Comparison of ENCODE assay signal across 8 cellular contexts in the genomic region with DNA sequence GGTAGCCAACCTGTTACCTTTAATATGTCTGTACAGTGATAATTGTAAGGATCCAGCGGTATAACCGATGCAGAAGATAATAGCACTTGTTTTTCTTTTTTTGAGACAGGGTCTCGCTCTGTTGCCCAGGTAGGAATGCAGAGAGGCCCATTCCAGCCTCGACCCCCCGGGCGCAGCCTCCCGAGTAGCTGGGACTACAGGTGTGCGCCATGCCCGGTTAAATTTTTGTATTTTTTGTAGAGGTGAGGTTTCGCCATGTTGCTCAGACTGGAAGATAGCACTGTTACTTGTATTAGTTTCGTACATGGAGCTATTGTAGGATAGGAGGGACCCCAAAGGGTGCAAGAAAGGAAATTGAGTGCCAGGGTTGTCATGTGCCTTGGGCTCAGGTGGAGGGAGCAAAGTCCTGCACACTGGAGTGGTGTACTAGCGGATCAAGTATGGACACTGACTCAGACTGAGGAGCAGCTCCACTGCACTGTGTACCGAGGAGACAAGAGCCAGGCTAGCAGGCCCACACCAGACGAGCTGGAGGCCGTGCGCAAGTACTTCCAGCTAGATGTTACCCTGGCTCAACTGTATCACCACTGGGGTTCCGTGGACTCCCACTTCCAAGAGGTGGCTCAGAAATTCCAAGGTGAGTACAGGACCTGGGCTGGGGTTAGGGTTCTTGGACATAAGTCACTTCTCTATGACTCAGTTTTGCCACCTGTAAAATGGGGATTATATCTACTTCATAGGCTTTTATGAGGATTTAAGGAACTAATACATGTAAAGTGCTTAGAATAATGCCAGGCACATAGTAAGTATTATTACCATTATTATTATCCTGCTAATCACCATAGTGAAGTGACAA. TPM values are rescaled to one million over a fixed set of nuclear protein-coding genes. Genes with fewer than 3 reads are reported as not detected.
DNase-seq lines count a peak whose midpoint lies in the region; ATAC-seq and TF ChIP-seq lines count a peak whose summit lies in the region.

No MANE protein-coding gene starts in this region.

- peak overlapping the region; percentile 76 for H3K4me3 ChIP-seq in iPS-15b (ENCODE audit: low read depth, low read length)
- H3K4me3 ChIP-seq in spleen = peak overlapping the region; percentile 46 to 86 (median 69)

- CTCF ChIA-PET in activated CD8-positive, alpha-beta T cell treated with anti-CD3 and anti-CD28 coated beads, Interleukin-2, amount 10 ng/mL, durations not matched to agents 7 days and 5 days (lab: Charles Lee) = interaction anchor here (1.0 to 2.3 kb wide), 2 partner anchors 24 to 181 kb away, joined by 4 to 8 read pairs; no protein-coding TSS in a partner anchor

- peak overlapping the region; percentile 95 for H3K4me3 Mint-ChIP-seq in activated naive CD4-positive, alpha-beta T cell treated with anti-CD3 and anti-CD28 coated beads, Interleukin-2, amount 50 U/mL, for 24 hours
- H3K4me3 Mint-ChIP-seq in activated CD8-positive, alpha-beta T cell treated with anti-CD3 and anti-CD28 coated beads, Interleukin-2, amount 10 ng/mL, durations not matched to agents 7 days and 5 days = peak overlapping the region; percentile 98

- no peaks in the 10 kb centered on the region for H3K27me3 Mint-ChIP-seq in activated naive CD4-positive, alpha-beta T cell treated with anti-CD3 and anti-CD28 coated beads, Interleukin-2, amount 50 U/mL, for 24 hours
- no peaks in the 10 kb centered on the region for H3K27me3 Mint-ChIP-seq in activated CD8-positive, alpha-beta T cell treated with anti-CD3 and anti-CD28 coated beads, Interleukin-2, amount 10 ng/mL, durations not matched to agents 7 days and 5 days (ENCODE audit: low read depth)

- no peak overlapping the region for H3K9ac ChIP-seq in iPS-15b (ENCODE audit: low read depth, low read length)

- H3K4me1 ChIP-seq in iPS-15b (ENCODE audit: control insufficient read depth, insufficient read depth, low read length) (no peaks in the 10 kb centered on the region), spleen (peaks cover 20 to 72% (median 52%) of the 10 kb centered on the region in 6 donors)

- H3K36me3 ChIP-seq in iPS-15b (ENCODE audit: control insufficient read depth, insufficient read depth, low read length) (peaks cover 34% of the 10 kb centered on the region), spleen (peaks cover 0 to 75% (median 41%) of the 10 kb centered on the region in 6 donors)

- no peaks in the 10 kb centered on the region for H3K9me3 ChIP-seq in iPS-15b (ENCODE audit: control insufficient read depth, insufficient read depth, low read length)
- no peaks in the 10 kb centered on the region for H3K9me3 ChIP-seq in spleen

- peak overlapping the region; percentile 64 to 97 (median 94) for H3K27ac ChIP-seq in spleen

- no peaks in the 10 kb centered on the region for H3K9me3 Mint-ChIP-seq in activated naive CD4-positive, alpha-beta T cell treated with anti-CD3 and anti-CD28 coated beads, Interleukin-2, amount 50 U/mL, for 24 hours
- no peaks in the 10 kb centered on the region for H3K9me3 Mint-ChIP-seq in activated CD8-positive, alpha-beta T cell treated with anti-CD3 and anti-CD28 coated beads, Interleukin-2, amount 10 ng/mL, durations not matched to agents 7 days and 5 days (ENCODE audit: insufficient read depth)

- TF ChIP-seq POLR2A in spleen (IDR thresholded peaks at IDR 0.05) = no peak

- no peak for DNase-seq in activated naive CD4-positive, alpha-beta T cell treated with Interleukin-2 at 50 U/mL for 16 hours
- DNase-seq in activated CD8-positive, alpha-beta T cell treated with anti-CD3 and anti-CD28 coated beads, Interleukin-2, amount 10 ng/mL, durations not matched to agents 7 days and 5 days = no peak
- DNase-seq in spleen (no peak), hippocampal formation (lab: John Stamatoyannopoulos, UW) (no peak)
- no peak for DNase-seq in activated CD4-positive, CD25-positive, alpha-beta regulatory T cell treated with anti-CD3 and anti-CD28 coated beads, Interleukin-2, amount 50 U/mL, for 72 hours

- H3K4me1 Mint-ChIP-seq in activated naive CD4-positive, alpha-beta T cell treated with anti-CD3 and anti-CD28 coated beads, Interleukin-2, amount 50 U/mL, for 24 hours = peaks cover 49% of the 10 kb centered on the region
- peaks cover 72% of the 10 kb centered on the region for H3K4me1 Mint-ChIP-seq in activated CD8-positive, alpha-beta T cell treated with anti-CD3 and anti-CD28 coated beads, Interleukin-2, amount 10 ng/mL, durations not matched to agents 7 days and 5 days (ENCODE audit: low read depth)

- H3K27me3 ChIP-seq in iPS-15b (ENCODE audit: control insufficient read depth, insufficient read depth, low read length) = no peaks in the 10 kb centered on the region
- H3K27me3 ChIP-seq in spleen (replicated peaks in 1 of 7) = no peaks in the 10 kb centered on the region

- no peak for TF ChIP-seq CTCF in spleen (IDR thresholded peaks at IDR 0.05 in 8 of 11, conservative IDR thresholded peaks at IDR 0.05 in 3 of 11)

- ATAC-seq in activated CD8-positive, alpha-beta T cell treated with anti-CD3 and anti-CD28 coated beads, Interleukin-2, amount 10 ng/mL, durations not matched to agents 7 days and 5 days = no peak
- no peak for ATAC-seq in HG02571 (IDR thresholded peaks at IDR 0.05; ENCODE audit: unreplicated experiment)

- 39 to 51% (median 46%) methylated on average over 17 of the region's 17 CpGs for WGBS in spleen, 5 donors

- POLR2A ChIA-PET in activated CD8-positive, alpha-beta T cell treated with anti-CD3 and anti-CD28 coated beads, Interleukin-2, amount 10 ng/mL, durations not matched to agents 7 days and 5 days (lab: Charles Lee) = interaction anchor here (1.0 to 4.4 kb wide), 5 partner anchors 9 to 58 kb away, joined by 4 to 29 read pairs (median 4); a partner anchor contains a TSS

- peak overlapping the region; percentile 88 for H3K27ac Mint-ChIP-seq in activated naive CD4-positive, alpha-beta T cell treated with anti-CD3 and anti-CD28 coated beads, Interleukin-2, amount 50 U/mL, for 24 hours
- H3K27ac Mint-ChIP-seq in activated CD8-positive, alpha-beta T cell treated with anti-CD3 and anti-CD28 coated beads, Interleukin-2, amount 10 ng/mL, durations not matched to agents 7 days and 5 days = peak overlapping the region; percentile 95

- intact Hi-C loops in spleen (cut with DNase I; ENCODE audit: low total_unique reads) = no loop called here

- H3K36me3 Mint-ChIP-seq in activated naive CD4-positive, alpha-beta T cell treated with anti-CD3 and anti-CD28 coated beads, Interleukin-2, amount 50 U/mL, for 24 hours = peaks cover 5% of the 10 kb centered on the region
- peaks cover 83% of the 10 kb centered on the region for H3K36me3 Mint-ChIP-seq in activated CD8-positive, alpha-beta T cell treated with anti-CD3 and anti-CD28 coated beads, Interleukin-2, amount 10 ng/mL, durations not matched to agents 7 days and 5 days (ENCODE audit: low read depth)

RNA-seq across cellular contexts. Expression of a gene that starts 1.0 kb away (rescaled TPM):
- 10 to 100 TPM; 36.9 to 37.7 TPM for total RNA-seq in activated CD8-positive, alpha-beta T cell treated with anti-CD3 and anti-CD28 coated beads, Interleukin-2, amount 10 ng/mL, durations not matched to agents 7 days and 5 days
- total RNA-seq in spleen = 10 to 100 TPM; 22.0 to 34.5 (median 28.1) TPM
- polyA plus RNA-seq in spleen = 10 to 100 TPM in 2 of 3 donors, 1 to 10 TPM in 1; 9.3 to 16.7 (median 15.9) TPM

RNA-seq across cellular contexts. Expression of a gene that starts 19.0 kb away (rescaled TPM):
- total RNA-seq in activated CD8-positive, alpha-beta T cell treated with anti-CD3 and anti-CD28 coated beads, Interleukin-2, amount 10 ng/mL, durations not matched to agents 7 days and 5 days = 10 to 100 TPM; 33.5 to 35.7 TPM
- total RNA-seq in spleen = 10 to 100 TPM; 10.1 to 30.5 (median 22.6) TPM
- 10 to 100 TPM; 14.5 to 29.8 (median 28.2) TPM for polyA plus RNA-seq in spleen

RNA-seq across cellular contexts. Expression of a gene that starts 19.2 kb away (rescaled TPM):
- total RNA-seq in activated CD8-positive, alpha-beta T cell treated with anti-CD3 and anti-CD28 coated beads, Interleukin-2, amount 10 ng/mL, durations not matched to agents 7 days and 5 days = 10 to 100 TPM; 54.7 to 57.4 TPM
- total RNA-seq in spleen = 10 to 100 TPM; 24.9 to 31.9 (median 27.0) TPM
- polyA plus RNA-seq in spleen = 1 to 10 TPM; 5.5 to 9.3 (median 6.4) TPM

RNA-seq across cellular contexts. Expression of a gene that starts 41.5 kb away (rescaled TPM):
- 10 to 100 TPM; 83.2 to 85.6 TPM for total RNA-seq in activated CD8-positive, alpha-beta T cell treated with anti-CD3 and anti-CD28 coated beads, Interleukin-2, amount 10 ng/mL, durations not matched to agents 7 days and 5 days
- total RNA-seq in spleen = 10 to 100 TPM; 38.6 to 73.7 (median 51.4) TPM
- 10 to 100 TPM; 33.6 to 48.3 (median 41.5) TPM for polyA plus RNA-seq in spleen

RNA-seq across cellular contexts. Expression of a gene that starts 42.1 kb away (rescaled TPM):
- 100 to 1,000 TPM; 317 to 321 TPM for total RNA-seq in activated CD8-positive, alpha-beta T cell treated with anti-CD3 and anti-CD28 coated beads, Interleukin-2, amount 10 ng/mL, durations not matched to agents 7 days and 5 days
- 100 to 1,000 TPM; 156 to 238 (median 199) TPM for total RNA-seq in spleen
- 100 to 1,000 TPM in 2 of 3 donors, 10 to 100 TPM in 1; 98.9 to 144 (median 125) TPM for polyA plus RNA-seq in spleen
